32 cellular contexts compared by ENCODE assay signal in genomic region chr19:55651236-55651635, GRCh38. TPM values are rescaled to one million over a fixed set of nuclear protein-coding genes. Genes with fewer than 3 reads are reported as not detected.
A peak's percentile ranks its signal among the peaks of the same experiment; 100 is the strongest.
DNase-seq lines count a peak whose midpoint lies in the region; ATAC-seq, FAIRE-seq and TF ChIP-seq lines count a peak whose summit lies in the region.
"Had no signal": no experiment of that assay in that cellular context is flagged by ENCODE, and none has a peak within 500 bp of the region (broad histone marks: within the 10 kb centered on the region; RNA-seq: fewer than 3 reads in every experiment).

No MANE protein-coding gene starts in this region.

- intact Hi-C loops in activated B cell treated with CpG ODN at 0.5 μM for 24 hours (cut with micrococcal nuclease) = loop anchor here (5.0 kb wide), 1 partner anchor 1784 kb away; the partner anchor contains the start of gene MYADM

- peaks cover 7% of the 10 kb centered on the region for H3K36me3 Mint-ChIP-seq in activated naive CD8-positive, alpha-beta T cell
- peaks cover 28% of the 10 kb centered on the region for H3K36me3 Mint-ChIP-seq in activated naive CD8-positive, alpha-beta T cell treated with anti-CD3 and anti-CD28 coated beads for 36 hours
- H3K36me3 Mint-ChIP-seq in activated B cell treated with CpG ODN at 0.5 μM for 24 hours (ENCODE audit: low read depth) (peaks cover 43% of the 10 kb centered on the region), memory B cell (peaks cover 9% of the 10 kb centered on the region), type B pancreatic cell (peaks cover 7% of the 10 kb centered on the region)
- H3K36me3 Mint-ChIP-seq in effector memory CD8-positive, alpha-beta T cell (ENCODE audit: insufficient read depth) = peaks cover 42% of the 10 kb centered on the region

- DNase-seq in activated naive CD8-positive, alpha-beta T cell treated with anti-CD3 and anti-CD28 coated beads for 36 hours = no peak
- DNase-seq in activated B cell treated with CpG ODN at 0.5 μM for 24 hours (no peak), memory B cell (ENCODE audit: low spot score in 2 of 2) (no peak), type B pancreatic cell (ENCODE audit: extremely low spot score, unreplicated experiment) (peak; percentile 64), GM12892 (ENCODE audit: insufficient read length) (no peak)
- no peak for DNase-seq in effector memory CD8-positive, alpha-beta T cell
- DNase-seq: activated CD4-positive, alpha-beta T cell treated with anti-CD3 and anti-CD28 coated beads, Interleukin-2, amount 50 U/mL, for 48 hours; activated gamma-delta T cell treated with Interleukin-2 at 50 U/mL for 16 hours; AML-193; CD8-positive, alpha-beta memory T cell; colonic mucosa; DMS153; foreskin keratinocyte; midbrain; naive thymus-derived CD4-positive, alpha-beta T cell; NCI-H1048; NCI-H1694 treated with DMSO at 0.1 percent for 48 hours; NCI-H2171; NCI-H524 treated with DMSO at 0.1 percent for 48 hours; PC-3; SHP77; stimulated activated CD4-positive, alpha-beta T cell treated with anti-CD3 and anti-CD28 coated beads, Interleukin-4, amount 100 ng/mL, for 4 hours; T1000; WERI-Rb-1 had no signal

- no peak for FAIRE-seq in GM12892 (lab: Jason Lieb, UNC)
- FAIRE-seq: A549, bronchial epithelial cell, H54 had no signal

- H3K27me3 Mint-ChIP-seq in activated naive CD8-positive, alpha-beta T cell = no peaks in the 10 kb centered on the region
- H3K27me3 Mint-ChIP-seq in activated naive CD8-positive, alpha-beta T cell treated with anti-CD3 and anti-CD28 coated beads for 36 hours = peaks cover 5% of the 10 kb centered on the region
- H3K27me3 Mint-ChIP-seq in activated B cell treated with CpG ODN at 0.5 μM for 24 hours (no peaks in the 10 kb centered on the region), memory B cell (no peaks in the 10 kb centered on the region), type B pancreatic cell (no peaks in the 10 kb centered on the region)
- H3K27me3 Mint-ChIP-seq in effector memory CD8-positive, alpha-beta T cell = peaks cover 0 to 15% of the 10 kb centered on the region in 2 donors
- H3K27me3 Mint-ChIP-seq: stimulated activated naive CD8-positive, alpha-beta T cell treated with anti-CD3 and anti-CD28 coated beads, Interleukin-15, Interleukin-2, amounts not matched to agents 100 ng/mL and 50 ng/mL, for 24 hours had no signal

- CTCF ChIA-PET in activated B cell treated with CpG ODN at 0.5 μM for 24 hours (lab: Charles Lee) = no interaction called here

- peaks cover 28% of the 10 kb centered on the region for H3K4me1 Mint-ChIP-seq in activated naive CD8-positive, alpha-beta T cell (ENCODE audit: low read depth)
- H3K4me1 Mint-ChIP-seq in activated naive CD8-positive, alpha-beta T cell treated with anti-CD3 and anti-CD28 coated beads for 36 hours = peaks cover 34% of the 10 kb centered on the region
- peaks cover 45% of the 10 kb centered on the region for H3K4me1 Mint-ChIP-seq in activated B cell treated with CpG ODN at 0.5 μM for 24 hours
- peaks cover 33% of the 10 kb centered on the region for H3K4me1 Mint-ChIP-seq in memory B cell
- H3K4me1 Mint-ChIP-seq in type B pancreatic cell (ENCODE audit: unreplicated experiment) = peaks cover 15% of the 10 kb centered on the region
- H3K4me1 Mint-ChIP-seq in effector memory CD8-positive, alpha-beta T cell (ENCODE audit: low read depth in 2 of 2) = peaks cover 15 to 28% of the 10 kb centered on the region in 2 donors

- no peak overlapping the region for H3K27ac Mint-ChIP-seq in activated naive CD8-positive, alpha-beta T cell
- H3K27ac Mint-ChIP-seq in activated naive CD8-positive, alpha-beta T cell treated with anti-CD3 and anti-CD28 coated beads for 36 hours = no peak overlapping the region
- H3K27ac Mint-ChIP-seq in activated B cell treated with CpG ODN at 0.5 μM for 24 hours (no peak overlapping the region), memory B cell (peak overlapping the region; percentile 89), type B pancreatic cell (peak overlapping the region; percentile 58)
- peak overlapping the region in 1 of 2 donors; percentile 86 for H3K27ac Mint-ChIP-seq in effector memory CD8-positive, alpha-beta T cell
- H3K27ac Mint-ChIP-seq: stimulated activated naive CD8-positive, alpha-beta T cell treated with anti-CD3 and anti-CD28 coated beads, Interleukin-15, Interleukin-2, amounts not matched to agents 100 ng/mL and 50 ng/mL, for 24 hours had no signal

- no peak for TF ChIP-seq POLR2A in GM12892 (IDR thresholded peaks at IDR 0.05; ENCODE audit: low read depth, low read length)

- POLR2A ChIA-PET in activated B cell treated with CpG ODN at 0.5 μM for 24 hours (lab: Charles Lee) = no interaction called here

- no peaks in the 10 kb centered on the region for H3K9me3 Mint-ChIP-seq in activated naive CD8-positive, alpha-beta T cell (ENCODE audit: low read depth)
- no peaks in the 10 kb centered on the region for H3K9me3 Mint-ChIP-seq in activated naive CD8-positive, alpha-beta T cell treated with anti-CD3 and anti-CD28 coated beads for 36 hours
- H3K9me3 Mint-ChIP-seq in activated B cell treated with CpG ODN at 0.5 μM for 24 hours (no peaks in the 10 kb centered on the region), memory B cell (no peaks in the 10 kb centered on the region), type B pancreatic cell (no peaks in the 10 kb centered on the region)
- no peaks in the 10 kb centered on the region for H3K9me3 Mint-ChIP-seq in effector memory CD8-positive, alpha-beta T cell
- H3K9me3 Mint-ChIP-seq: stimulated activated naive CD8-positive, alpha-beta T cell treated with anti-CD3 and anti-CD28 coated beads, Interleukin-15, Interleukin-2, amounts not matched to agents 100 ng/mL and 50 ng/mL, for 24 hours had no signal

- no peak for TF ChIP-seq CTCF in activated B cell treated with CpG ODN at 0.5 μM for 24 hours (IDR thresholded peaks at IDR 0.05)
- no peak for TF ChIP-seq CTCF in type B pancreatic cell (conservative IDR thresholded peaks at IDR 0.05)

- peak overlapping the region; percentile 56 for H3K4me3 Mint-ChIP-seq in activated naive CD8-positive, alpha-beta T cell
- H3K4me3 Mint-ChIP-seq in activated naive CD8-positive, alpha-beta T cell treated with anti-CD3 and anti-CD28 coated beads for 36 hours = no peak overlapping the region
- H3K4me3 Mint-ChIP-seq in activated B cell treated with CpG ODN at 0.5 μM for 24 hours = peak overlapping the region; percentile 74
- peak overlapping the region; percentile 86 for H3K4me3 Mint-ChIP-seq in memory B cell
- H3K4me3 Mint-ChIP-seq in type B pancreatic cell = peak overlapping the region; percentile 9
- no peak overlapping the region for H3K4me3 Mint-ChIP-seq in effector memory CD8-positive, alpha-beta T cell
- H3K4me3 Mint-ChIP-seq: stimulated activated naive CD8-positive, alpha-beta T cell treated with anti-CD3 and anti-CD28 coated beads, Interleukin-15, Interleukin-2, amounts not matched to agents 100 ng/mL and 50 ng/mL, for 24 hours had no signal

- no peak for ATAC-seq in activated B cell treated with CpG ODN at 0.5 μM for 24 hours (ENCODE audit: low read depth)
- no peak for ATAC-seq in memory B cell (ENCODE audit: low read depth)
- ATAC-seq in GM21447 (IDR thresholded peaks at IDR 0.05; ENCODE audit: unreplicated experiment) = no peak
- ATAC-seq in effector memory CD8-positive, alpha-beta T cell (replicated peaks) = no peak
- ATAC-seq: A549; foreskin keratinocyte; heart left ventricle; naive thymus-derived CD4-positive, alpha-beta T cell; PC-3; right lobe of liver had no signal

RNA-seq across cellular contexts. Expression of gene CCDC106, which starts 3.2 kb away (rescaled TPM):
- 10 to 100 TPM; 10.9 to 12.0 TPM for total RNA-seq in activated naive CD8-positive, alpha-beta T cell treated with anti-CD3 and anti-CD28 coated beads for 36 hours
- total RNA-seq in activated B cell treated with CpG ODN at 0.5 μM for 24 hours = 14.0 and 14.4 TPM in 2 replicates
- 16.1 and 18.1 TPM in 2 replicates for total RNA-seq in type B pancreatic cell (ENCODE audit: low replicate concordance)
- polyA plus RNA-seq in GM12892 (2012; ENCODE audit: missing spikeins) = 20.1 TPM

RNA-seq across cellular contexts. Expression of gene U2AF2, which starts 3.6 kb away (rescaled TPM):
- 100 to 1,000 TPM; 341 to 345 TPM for total RNA-seq in activated naive CD8-positive, alpha-beta T cell treated with anti-CD3 and anti-CD28 coated beads for 36 hours
- total RNA-seq in activated B cell treated with CpG ODN at 0.5 μM for 24 hours (256 and 273 TPM in 2 replicates), type B pancreatic cell (ENCODE audit: low replicate concordance) (170 and 232 TPM in 2 replicates)
- 137 TPM for polyA plus RNA-seq in GM12892 (2012; ENCODE audit: missing spikeins)

RNA-seq across cellular contexts. Expression of gene ZNF581, which starts 7.8 kb away (rescaled TPM):
- 10 to 100 TPM; 39.9 to 42.3 TPM for total RNA-seq in activated naive CD8-positive, alpha-beta T cell treated with anti-CD3 and anti-CD28 coated beads for 36 hours
- total RNA-seq in activated B cell treated with CpG ODN at 0.5 μM for 24 hours (42.7 and 46.5 TPM in 2 replicates), type B pancreatic cell (ENCODE audit: low replicate concordance) (41.3 and 43.1 TPM in 2 replicates)
- polyA plus RNA-seq in GM12892 (2012; ENCODE audit: missing spikeins) = 27.0 TPM

RNA-seq across cellular contexts. Expression of gene ZNF580, which starts 10.4 kb away (rescaled TPM):
- total RNA-seq in activated naive CD8-positive, alpha-beta T cell treated with anti-CD3 and anti-CD28 coated beads for 36 hours = 10 to 100 TPM; 29.6 to 30.6 TPM
- total RNA-seq in activated B cell treated with CpG ODN at 0.5 μM for 24 hours (55.0 and 81.2 TPM in 2 replicates), type B pancreatic cell (ENCODE audit: low replicate concordance) (28.5 and 37.4 TPM in 2 replicates)
- 14.4 TPM for polyA plus RNA-seq in GM12892 (2012; ENCODE audit: missing spikeins)

RNA-seq across cellular contexts. Expression of gene EPN1, which starts 23.8 kb away (rescaled TPM):
- total RNA-seq in activated naive CD8-positive, alpha-beta T cell treated with anti-CD3 and anti-CD28 coated beads for 36 hours = 10 to 100 TPM; 37.1 to 39.5 TPM
- total RNA-seq in activated B cell treated with CpG ODN at 0.5 μM for 24 hours (56.6 and 65.2 TPM in 2 replicates), type B pancreatic cell (ENCODE audit: low replicate concordance) (121 and 127 TPM in 2 replicates)
- 5.9 TPM for polyA plus RNA-seq in GM12892 (2012; ENCODE audit: missing spikeins)

Comparison
In these comparisons a context has a peak if more than half of its experiments do, and no peak if none do; other contexts are left out.
1. H3K4me3 Mint-ChIP-seq: peak in activated naive CD8-positive, alpha-beta T cell (single experiment), activated B cell treated with CpG ODN at 0.5 μM for 24 hours (single experiment), memory B cell (single experiment) and type B pancreatic cell (single experiment); none in activated naive CD8-positive, alpha-beta T cell treated with anti-CD3 and anti-CD28 coated beads for 36 hours (single experiment) and effector memory CD8-positive, alpha-beta T cell (0 of 2).
2. H3K27ac Mint-ChIP-seq: peak in memory B cell (single experiment) and type B pancreatic cell (single experiment); none in activated naive CD8-positive, alpha-beta T cell (single experiment), activated naive CD8-positive, alpha-beta T cell treated with anti-CD3 and anti-CD28 coated beads for 36 hours (single experiment) and activated B cell treated with CpG ODN at 0.5 μM for 24 hours (single experiment).